In the genomic region with DNA sequence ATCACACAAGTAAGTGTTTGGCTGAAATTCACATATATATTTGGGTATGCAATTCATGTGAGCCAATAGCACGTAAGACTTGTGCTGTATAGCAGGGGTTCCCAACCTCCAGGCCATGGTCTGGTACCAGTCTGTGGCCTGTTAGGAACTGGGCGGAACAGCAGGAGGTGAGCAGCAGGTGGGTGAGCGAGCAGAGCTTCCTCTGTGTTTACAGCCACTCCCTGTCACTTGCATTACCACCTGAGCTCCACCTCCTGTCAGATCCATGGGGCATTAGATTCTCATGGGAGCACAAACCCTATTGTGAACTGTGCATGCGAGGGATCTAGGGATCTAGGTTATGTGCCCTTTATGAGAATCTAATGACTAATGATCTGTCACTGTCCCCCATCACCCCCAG, we compare ENCODE assay signal across 16 cellular contexts. TPM values are rescaled to one million over a fixed set of nuclear protein-coding genes. Genes with fewer than 3 reads are reported as not detected.
A peak's percentile ranks its signal among the peaks of the same experiment; 100 is the strongest.
DNase-seq lines count a peak whose midpoint lies in the region; ATAC-seq and TF ChIP-seq lines count a peak whose summit lies in the region.
"Had no signal": no experiment of that assay in that cellular context is flagged by ENCODE, and none has a peak within 500 bp of the region (broad histone marks: within the 10 kb centered on the region; RNA-seq: fewer than 3 reads in every experiment).

No MANE protein-coding gene starts in this region.

- H3K9me2 ChIP-seq in HCT116 (ENCODE audit: insufficient read depth): no peaks in the 10 kb centered on the region

- H2BK120ac ChIP-seq in trophoblast cell (ENCODE audit: insufficient read depth, low read length, poor library complexity): no peak overlapping the region

- BruUV-seq in HCT116 (replicated peaks; lab: Mats Ljungman, UMichigan): no TSS peak

- ATAC-seq in HCT116: peak; percentile 70
- ATAC-seq: GM23338, T-helper 17 cell had no signal

- peak overlapping the region; percentile 59 for H3K4me2 ChIP-seq in HCT116 (ENCODE audit: low read length)
- H3K4me2 ChIP-seq in trophoblast cell (ENCODE audit: low read length): no peak overlapping the region
- H3K4me2 ChIP-seq: GM23338 had no signal

- H3K9me3 ChIP-seq in HCT116 (ENCODE audit: control insufficient read depth in 1 of 2, insufficient read depth in 1 of 2, low read depth in 1 of 2, low read length in 2 of 2) (no peaks in the 10 kb centered on the region), trophoblast cell (ENCODE audit: insufficient read depth, low read depth, low read length) (no peaks in the 10 kb centered on the region), sigmoid colon (no peaks in the 10 kb centered on the region)
- H3K9me3 ChIP-seq: MG63 had no signal

- H4K8ac ChIP-seq in trophoblast cell (ENCODE audit: low read depth, low read length): no peak overlapping the region

- H3K27ac ChIP-seq in HCT116 (ENCODE audit: low read depth, low read length) (no peak overlapping the region), trophoblast cell (ENCODE audit: low read depth, low read length) (no peak overlapping the region), sigmoid colon (no peak overlapping the region)

- H3K18ac ChIP-seq in trophoblast cell (ENCODE audit: low read length): no peak overlapping the region

- H3K79me1 ChIP-seq in trophoblast cell (ENCODE audit: low read length): no peaks in the 10 kb centered on the region

- H3K14ac ChIP-seq in trophoblast cell (ENCODE audit: low read length): peak overlapping the region; percentile 75

- H3K4ac ChIP-seq in trophoblast cell (ENCODE audit: low read depth, low read length): no peak overlapping the region

- H3K79me2 ChIP-seq in HCT116 (ENCODE audit: insufficient read depth, low read length): no peaks in the 10 kb centered on the region
- no peaks in the 10 kb centered on the region for H3K79me2 ChIP-seq in trophoblast cell (ENCODE audit: control insufficient read depth, insufficient read depth, low read length, poor library complexity)

- H2AK5ac ChIP-seq in trophoblast cell (ENCODE audit: low read length): no peak overlapping the region

- POLR2A ChIA-PET in HCT116 (lab: Charles Lee): no interaction called here

- H2BK5ac ChIP-seq in trophoblast cell (ENCODE audit: low read depth, low read length, poor library complexity): no peak overlapping the region

- no peaks in the 10 kb centered on the region for H4K20me1 ChIP-seq in HCT116 (ENCODE audit: insufficient read depth)

- no peaks in the 10 kb centered on the region for H3K36me3 ChIP-seq in HCT116 (ENCODE audit: control insufficient read depth in 1 of 2, insufficient read depth in 2 of 2, low read length in 2 of 2)
- H3K36me3 ChIP-seq in trophoblast cell (ENCODE audit: control insufficient read depth in 1 of 2, insufficient read depth in 2 of 2, low read length in 2 of 2): no peaks in the 10 kb centered on the region
- H3K36me3 ChIP-seq in sigmoid colon: no peaks in the 10 kb centered on the region
- H3K36me3 ChIP-seq: MG63 had no signal

- H3K4me1 ChIP-seq in HCT116 (ENCODE audit: control insufficient read depth in 1 of 2, insufficient read depth in 2 of 2, low read length in 2 of 2) (peaks cover 10 to 27% of the 10 kb centered on the region in 2 experiments; a peak in 3 of 4 replicates), trophoblast cell (ENCODE audit: control insufficient read depth in 1 of 2, insufficient read depth in 2 of 2, low read length in 2 of 2) (peaks cover 0 to 3% of the 10 kb centered on the region in 2 experiments), sigmoid colon (peaks cover 0 to 10% (median 2%) of the 10 kb centered on the region in 4 donors)

- no peak overlapping the region for H4K12ac ChIP-seq in trophoblast cell (ENCODE audit: low read depth, low read length)

- no peak overlapping the region for H4K91ac ChIP-seq in trophoblast cell (ENCODE audit: low read depth, low read length)

- TF ChIP-seq CTCF in HCT116 (IDR thresholded peaks at IDR 0.05 in 2 of 3, conservative IDR thresholded peaks at IDR 0.05 in 1 of 3; ENCODE audit: borderline replicate concordance in 1 of 3, insufficient read depth in 1 of 3, low read depth in 2 of 3, low read length in 2 of 3): no peak
- TF ChIP-seq CTCF in sigmoid colon (IDR thresholded peaks at IDR 0.05): no peak

- in situ Hi-C loops in G401 (cut with HindIII; ENCODE audit: low sequenced_read_pairs): no loop called here

- no peak for TF ChIP-seq POLR2A in HCT116 (IDR thresholded peaks at IDR 0.05; ENCODE audit: borderline replicate concordance, extremely low read depth, insufficient read depth, insufficient read length)
- no peak for TF ChIP-seq POLR2A in sigmoid colon (IDR thresholded peaks at IDR 0.05)

- H3K23ac ChIP-seq in trophoblast cell (ENCODE audit: low read length): no peak overlapping the region

- CTCF ChIA-PET in HCT116 (lab: Charles Lee): no interaction called here

- no CpG with 5 or more reads among the region's 4 CpGs for WGBS in trophoblast cell (ENCODE audit: extremely low coverage, insufficient coverage, insufficient read length)
- WGBS in sigmoid colon, 2 donors: 27 to 77% methylated on average over 4 of the region's 4 CpGs

- no peak overlapping the region for H3K9ac ChIP-seq in HCT116 (ENCODE audit: low read length)
- no peak overlapping the region for H3K9ac ChIP-seq in trophoblast cell (ENCODE audit: low read length)

- RAD21 ChIA-PET in HCT116 (lab: Charles Lee; ENCODE audit: low non-redundant PET in 1 of 2, low total read pairs in 2 of 2, uncharacterized antibody in 2 of 2, unreplicated experiment in 2 of 2): no interaction called here

- no peaks in the 10 kb centered on the region for H3K27me3 ChIP-seq in HCT116 (ENCODE audit: insufficient read depth, low read length)
- no peaks in the 10 kb centered on the region for H3K27me3 ChIP-seq in trophoblast cell (ENCODE audit: insufficient read depth, low read length)
- H3K27me3 ChIP-seq in sigmoid colon: no peaks in the 10 kb centered on the region
- H3K27me3 ChIP-seq: MG63 had no signal

- DNase-seq in NCI-H2107 treated with DMSO at 0.1 percent for 48 hours (lab: John Stamatoyannopoulos, UW; ENCODE audit: unreplicated experiment) (peak; percentile 51), NCI-H2107 (lab: John Stamatoyannopoulos, UW) (no peak), HCT116 (ENCODE audit: low read depth, low spot score) (no peak), NCI-H2171 (lab: John Stamatoyannopoulos, UW) (peak; percentile 19), trophoblast cell (no peak), G401 (ENCODE audit: low spot score) (no peak), sigmoid colon (no peak), HUDEP-2 (lab: John Stamatoyannopoulos, UW; ENCODE audit: unreplicated experiment in 76 of 76) (no peak)
- DNase-seq: DMS79 treated with DMSO at 0.1 percent for 48 hours, Karpas-422, NCI-H1105 treated with DMSO at 0.1 percent for 48 hours, NCI-H524 treated with DMSO at 0.1 percent for 48 hours, SIG-M5, T-helper 17 cell had no signal

- TF ChIP-seq EP300 in sigmoid colon (IDR thresholded peaks at IDR 0.05): no peak

- no peak for TF ChIP-seq RAD21 in HCT116 (IDR thresholded peaks at IDR 0.05; ENCODE audit: low read depth)

- H2AFZ ChIP-seq in HCT116 (ENCODE audit: low read depth, low read length, poor library complexity, severe bottlenecking) (no peak overlapping the region), trophoblast cell (ENCODE audit: insufficient read depth, low read length, poor library complexity) (no peak overlapping the region)
- H2AFZ ChIP-seq: GM23338 had no signal

- intact Hi-C loops in HCT116 (cut with micrococcal nuclease): no loop called here
- intact Hi-C loops in sigmoid colon (cut with DNase I): no loop called here

- H3K4me3 ChIP-seq in HCT116 (replicated peaks in 1 of 2; ENCODE audit: low read depth in 1 of 2, low read length in 2 of 2): no peak overlapping the region
- no peak overlapping the region for H3K4me3 ChIP-seq in trophoblast cell (ENCODE audit: low read depth, low read length)
- no peak overlapping the region for H3K4me3 ChIP-seq in sigmoid colon
- H3K4me3 ChIP-seq: GM23338, MG63 had no signal

- H2BK12ac ChIP-seq in trophoblast cell (ENCODE audit: low read length): no peak overlapping the region

TF ChIP-seq in HCT116, 20 proteins besides CTCF, POLR2A, EP300 and RAD21 (continues in another document):
- TF ChIP-seq TCF7L2 (IDR thresholded peaks at IDR 0.05; ENCODE audit: borderline replicate concordance, extremely low read depth, insufficient read depth, insufficient read length): no peak
- no peak; the same call in 1 of the 2 replicates for TF ChIP-seq JUND (IDR thresholded peaks at IDR 0.05)
- TF ChIP-seq POLR2AphosphoS5 (IDR thresholded peaks at IDR 0.05; ENCODE audit: low read depth, low read length): no peak
- no peak; the same call in 1 of the 2 replicates for TF ChIP-seq CBX3 (IDR thresholded peaks at IDR 0.05; ENCODE audit: low read depth)
- TF ChIP-seq CEBPB (IDR thresholded peaks at IDR 0.05; ENCODE audit: low read depth): no peak
- TF ChIP-seq ZNF274 (IDR thresholded peaks at IDR 0.05; ENCODE audit: low read depth, low read length): no peak
- TF ChIP-seq EZH2phosphoT487 (IDR thresholded peaks at IDR 0.05; ENCODE audit: borderline replicate concordance): no peak
- no peak for TF ChIP-seq EGR1 (IDR thresholded peaks at IDR 0.05; ENCODE audit: low read depth)
- TF ChIP-seq EZH2 (IDR thresholded peaks at IDR 0.05): no peak
- TF ChIP-seq FOSL1 (IDR thresholded peaks at IDR 0.05; ENCODE audit: low read depth): no peak
- no peak for TF ChIP-seq ZFX (IDR thresholded peaks at IDR 0.05)
- TF ChIP-seq, protein P1, sequence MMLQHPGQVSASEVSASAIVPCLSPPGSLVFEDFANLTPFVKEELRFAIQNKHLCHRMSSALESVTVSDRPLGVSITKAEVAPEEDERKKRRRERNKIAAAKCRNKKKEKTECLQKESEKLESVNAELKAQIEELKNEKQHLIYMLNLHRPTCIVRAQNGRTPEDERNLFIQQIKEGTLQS (IDR thresholded peaks at IDR 0.05): no peak
- TF ChIP-seq SP1 (IDR thresholded peaks at IDR 0.05; ENCODE audit: low read depth): no peak

RNA-seq across cellular contexts. Expression of a gene that starts 59.7 kb away (rescaled TPM):
- 21.0 TPM for total RNA-seq in HCT116 (2021; ENCODE audit: unreplicated experiment)
- polyA plus RNA-seq in HCT116 (2012): 8.3 and 11.5 TPM in 2 replicates
- 42.8 and 44.6 TPM in 2 replicates for polyA plus RNA-seq in trophoblast cell (2013)
- total RNA-seq in G401 (2014; rRNA removed; shearing (Covaris generic)): 2.0 and 4.4 TPM in 2 replicates
- total RNA-seq in sigmoid colon: 10 to 100 TPM; 24.5 to 26.9 (median 25.9) TPM
- polyA plus RNA-seq in sigmoid colon: 10 to 100 TPM; 21.7 to 64.7 (median 53.5) TPM

Comparison
In these comparisons a context has a peak if more than half of its experiments do, and no peak if none do; other contexts are left out.
1. DNase-seq: peak in NCI-H2107 treated with DMSO at 0.1 percent for 48 hours (single experiment) and NCI-H2171 (single experiment); none in NCI-H2107 (single experiment), HCT116 (single experiment), trophoblast cell (0 of 2), G401 (single experiment), sigmoid colon (single experiment) and HUDEP-2 (0 of 76).